ENCODE assay signal across 8 cellular contexts in the genomic region with DNA sequence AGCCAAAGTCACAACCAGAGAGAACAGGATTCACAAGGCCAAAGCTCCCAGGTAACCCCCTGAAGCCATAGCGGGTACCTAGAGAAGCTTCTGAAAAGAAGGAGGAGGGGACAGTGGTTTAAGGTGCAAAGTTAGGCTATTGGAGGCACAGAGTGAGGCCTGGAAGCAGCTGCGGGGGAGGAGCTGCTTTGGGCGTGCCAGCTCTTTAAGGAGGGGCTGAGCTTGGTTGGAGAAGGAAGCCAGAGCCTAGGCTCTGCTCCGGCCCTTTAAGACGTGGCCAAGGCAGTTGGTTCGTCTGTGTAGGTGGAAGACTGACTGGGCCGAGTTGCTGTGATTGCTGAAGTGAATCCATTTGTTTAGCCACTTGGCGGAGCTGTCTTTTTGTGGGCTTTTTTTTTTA. TPM values are rescaled to one million over a fixed set of nuclear protein-coding genes. Genes with fewer than 3 reads are reported as not detected.
A peak's percentile ranks its signal among the peaks of the same experiment; 100 is the strongest.
DNase-seq lines count a peak whose midpoint lies in the region; ATAC-seq and TF ChIP-seq lines count a peak whose summit lies in the region.

No MANE protein-coding gene starts in this region.

- H3K27ac Mint-ChIP-seq in CD14-positive monocyte: no peak overlapping the region

- intact Hi-C loops in CD14-positive monocyte (cut with micrococcal nuclease) (no loop called here), tibial artery (cut with DNase I; ENCODE audit: low total_unique reads) (no loop called here)

- peak overlapping the region; percentile 90 to 92 for H3K27ac ChIP-seq in tibial artery

- no peaks in the 10 kb centered on the region for H3K36me3 ChIP-seq in tibial artery

- no peak for TF ChIP-seq CTCF in CD14-positive monocyte (IDR thresholded peaks at IDR 0.05)
- TF ChIP-seq CTCF in cardiac fibroblast (IDR thresholded peaks at IDR 0.05; ENCODE audit: low read depth, low read length): no peak
- no peak for TF ChIP-seq CTCF in tibial artery (IDR thresholded peaks at IDR 0.05)

- peak overlapping the region; percentile 60 to 89 for H3K4me3 Mint-ChIP-seq in CD14-positive monocyte

- no peak for DNase-seq in CD14-positive monocyte (ENCODE audit: low spot score)
- peak; percentile 13 for DNase-seq in GM19238 (ENCODE audit: insufficient read length, low spot score)
- peak; percentile 5 to 63 for DNase-seq in cardiac fibroblast (ENCODE audit: low read depth in 2 of 2)
- DNase-seq in kidney tubule cell (ENCODE audit: low spot score): peak; percentile 81
- peak; percentile 73 to 88 for DNase-seq in tibial artery
- no peak for DNase-seq in NCI-H748 (lab: John Stamatoyannopoulos, UW; ENCODE audit: unreplicated experiment)
- no peak for DNase-seq in LoVo (ENCODE audit: low spot score)

- peaks cover 16 to 31% (median 25%) of the 10 kb centered on the region in 3 donors for H3K27me3 Mint-ChIP-seq in CD14-positive monocyte (ENCODE audit: low read depth in 3 of 3)

- H3K4me3 ChIP-seq in cardiac fibroblast (replicated peaks in 1 of 2; ENCODE audit: low read depth in 2 of 2, low read length in 2 of 2): peak overlapping the region in 1 of 2 donors; percentile 48
- peak overlapping the region; percentile 64 to 66 for H3K4me3 ChIP-seq in tibial artery

- peaks cover 20% of the 10 kb centered on the region for H3K4me1 Mint-ChIP-seq in CD14-positive monocyte

- no peaks in the 10 kb centered on the region for H3K9me3 ChIP-seq in tibial artery

- no peaks in the 10 kb centered on the region for H3K27me3 ChIP-seq in tibial artery

- H3K4me1 ChIP-seq in tibial artery: peaks cover 0 to 49% (median 11%) of the 10 kb centered on the region in 4 donors

- H3K36me3 Mint-ChIP-seq in CD14-positive monocyte: no peaks in the 10 kb centered on the region

- peaks cover 0 to 8% (median 0%) of the 10 kb centered on the region in 7 donors for H3K9me3 Mint-ChIP-seq in CD14-positive monocyte

- peak; percentile 85 for ATAC-seq in HG03354 (IDR thresholded peaks at IDR 0.05; ENCODE audit: poor library complexity, severe bottlenecking, unreplicated experiment)

RNA-seq across cellular contexts. Expression of a gene that starts 1.5 kb away (rescaled TPM):
- polyA plus RNA-seq in CD14-positive monocyte: under 1 TPM in 1 of 2 donors, not detected in 1; 0.34 TPM

Comparison
In these comparisons a context has a peak if more than half of its experiments do, and no peak if none do; other contexts are left out.
1. DNase-seq: peak in GM19238 (single experiment), cardiac fibroblast (2 of 2), kidney tubule cell (single experiment) and tibial artery (2 of 2); none in CD14-positive monocyte (single experiment), NCI-H748 (single experiment) and LoVo (single experiment).